Comparison of ENCODE assay signal across 8 cellular contexts in the genomic region with DNA sequence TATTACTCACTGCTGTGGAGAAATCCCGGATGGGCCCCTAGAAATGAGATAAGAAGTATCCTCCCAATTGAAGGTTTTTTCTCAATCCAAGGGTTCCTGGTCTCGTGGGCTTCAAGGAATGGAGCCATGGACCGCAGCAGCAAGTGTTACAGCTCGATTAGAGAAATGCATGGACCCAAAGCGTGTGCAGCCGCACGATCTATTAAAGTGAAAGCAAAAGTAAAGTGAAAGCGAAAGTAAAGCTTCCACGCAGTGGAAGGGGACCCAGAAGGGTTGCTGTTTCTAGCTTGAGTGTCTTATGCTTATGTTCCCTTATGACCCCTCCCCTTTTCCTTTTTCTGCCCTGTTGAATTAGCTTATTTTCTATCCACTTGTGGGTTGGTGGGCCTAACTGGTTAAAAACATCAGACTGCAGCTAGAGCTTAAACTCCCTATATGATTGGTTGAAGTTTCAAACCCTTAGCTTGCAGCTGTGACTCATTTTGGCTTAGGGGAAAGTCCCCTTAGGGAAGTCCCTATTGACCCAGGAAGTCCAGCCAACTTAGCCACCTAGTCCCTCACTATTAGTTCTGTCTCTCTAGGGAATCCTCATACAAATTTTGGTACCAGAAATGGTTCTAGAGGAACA.
DNase-seq lines count a peak whose midpoint lies in the region; ATAC-seq and TF ChIP-seq lines count a peak whose summit lies in the region.

No MANE protein-coding gene starts in this region.

- 75 to 89% methylated on average over 8 to 9 of the region's 9 CpGs for WGBS in gastroesophageal sphincter (ENCODE audit: low coverage in 1 of 2), 2 donors
- WGBS in aorta, 2 donors, result 80 to 85% methylated on average over 9 of the region's 9 CpGs

- H3K27me3 ChIP-seq in CD4-positive, alpha-beta T cell (ENCODE audit: control insufficient read depth, insufficient read depth, low read length), result no peaks in the 10 kb centered on the region
- H3K27me3 ChIP-seq in gastroesophageal sphincter (no peaks in the 10 kb centered on the region), aorta (ENCODE audit: control insufficient read depth in 1 of 2, insufficient read depth in 2 of 2, low read length in 1 of 2) (no peaks in the 10 kb centered on the region)

- TF ChIP-seq EP300 in gastroesophageal sphincter (IDR thresholded peaks at IDR 0.05), result no peak

- intact Hi-C loops in CD4-positive, alpha-beta T cell (cut with DNase I, micrococcal nuclease), result no loop called here
- intact Hi-C loops in activated CD4-positive, alpha-beta memory T cell treated with anti-CD3 and anti-CD28 coated beads for 36 hours (cut with micrococcal nuclease), result loop anchor here (1.0 to 2.0 kb wide), 2 partner anchors 15 to 48 kb away; no protein-coding TSS in a partner anchor
- intact Hi-C loops in aorta (cut with DNase I), result no loop called here

- peak overlapping the region; percentile 54 for H3K27ac ChIP-seq in CD4-positive, alpha-beta T cell (ENCODE audit: low read depth, low read length)
- peak overlapping the region in 3 of 4 donors; percentile 41 to 61 (median 57) for H3K27ac ChIP-seq in gastroesophageal sphincter
- no peak overlapping the region for H3K27ac ChIP-seq in aorta (ENCODE audit: low read depth in 1 of 2, low read length in 2 of 2)

- H3K27me3 Mint-ChIP-seq in CD4-positive, alpha-beta T cell, result no peaks in the 10 kb centered on the region
- no peaks in the 10 kb centered on the region for H3K27me3 Mint-ChIP-seq in activated CD4-positive, alpha-beta memory T cell treated with anti-CD3 and anti-CD28 coated beads for 36 hours

- POLR2A ChIA-PET in CD4-positive, alpha-beta T cell (lab: Charles Lee), result interaction anchor here (1.1 to 2.0 kb wide), 5 partner anchors 8 to 17 kb away, joined by 3 to 7 read pairs (median 4); no protein-coding TSS in a partner anchor
- POLR2A ChIA-PET in activated CD4-positive, alpha-beta memory T cell treated with anti-CD3 and anti-CD28 coated beads for 36 hours (lab: Charles Lee), result interaction anchor here (0.9 kb wide), 1 partner anchor 16 kb away, joined by 3 read pairs; no protein-coding TSS in a partner anchor

- peak in 5 of 10 experiments; percentile 10 to 24 (median 15) for DNase-seq in CD4-positive, alpha-beta T cell
- DNase-seq in NCI-H226, result peak; percentile 36
- DNase-seq in activated CD4-positive, alpha-beta memory T cell treated with anti-CD3 and anti-CD28 coated beads for 36 hours, result peak; percentile 49
- DNase-seq in stimulated activated CD4-positive, alpha-beta T cell treated with anti-CD3 and anti-CD28 coated beads, Interleukin-12 subunit alpha, Interleukin-12 subunit beta, amount 100 ng/mL, for 48 hours (ENCODE audit: low read depth in 2 of 3, low spot score in 1 of 3), result peak in 2 of 3 donors; percentile 16 to 39
- DNase-seq in aorta, result no peak

- TF ChIP-seq POLR2A in GM19099 (IDR thresholded peaks at IDR 0.05; ENCODE audit: extremely low read depth, insufficient read length, low read depth), result peak; percentile 46
- no peak for TF ChIP-seq POLR2A in gastroesophageal sphincter (IDR thresholded peaks at IDR 0.05)

- no peaks in the 10 kb centered on the region for H3K9me3 Mint-ChIP-seq in CD4-positive, alpha-beta T cell
- H3K9me3 Mint-ChIP-seq in activated CD4-positive, alpha-beta memory T cell treated with anti-CD3 and anti-CD28 coated beads for 36 hours, result peaks cover 9% of the 10 kb centered on the region

- TF ChIP-seq CTCF in CD4-positive, alpha-beta T cell (IDR thresholded peaks at IDR 0.05), result no peak
- TF ChIP-seq CTCF in gastroesophageal sphincter (IDR thresholded peaks at IDR 0.05), result no peak

- peak overlapping the region; percentile 35 to 45 for H3K4me3 ChIP-seq in gastroesophageal sphincter
- H3K4me3 ChIP-seq in aorta (ENCODE audit: low read length in 2 of 2), result no peak overlapping the region

- peaks cover 55% of the 10 kb centered on the region for H3K4me1 Mint-ChIP-seq in CD4-positive, alpha-beta T cell (ENCODE audit: low read depth)
- peaks cover 57% of the 10 kb centered on the region for H3K4me1 Mint-ChIP-seq in activated CD4-positive, alpha-beta memory T cell treated with anti-CD3 and anti-CD28 coated beads for 36 hours (ENCODE audit: low read depth)

- no peaks in the 10 kb centered on the region for H3K4me1 ChIP-seq in gastroesophageal sphincter
- no peaks in the 10 kb centered on the region for H3K4me1 ChIP-seq in aorta (ENCODE audit: control insufficient read depth in 1 of 2, insufficient read depth in 2 of 2, low read length in 2 of 2)

- H3K4me3 Mint-ChIP-seq in CD4-positive, alpha-beta T cell, result peak overlapping the region; percentile 91
- peak overlapping the region; percentile 85 for H3K4me3 Mint-ChIP-seq in activated CD4-positive, alpha-beta memory T cell treated with anti-CD3 and anti-CD28 coated beads for 36 hours

- H3K36me3 ChIP-seq in gastroesophageal sphincter (no peaks in the 10 kb centered on the region), aorta (ENCODE audit: control insufficient read depth in 1 of 2, insufficient read depth in 2 of 2, low read length in 1 of 2) (no peaks in the 10 kb centered on the region)

- CTCF ChIA-PET in CD4-positive, alpha-beta T cell (lab: Charles Lee), result no interaction called here
- CTCF ChIA-PET in activated CD4-positive, alpha-beta memory T cell treated with anti-CD3 and anti-CD28 coated beads for 36 hours (lab: Charles Lee), result no interaction called here

- H3K9me3 ChIP-seq in CD4-positive, alpha-beta T cell (ENCODE audit: control insufficient read depth, low read length), result no peaks in the 10 kb centered on the region
- H3K9me3 ChIP-seq in gastroesophageal sphincter, result no peaks in the 10 kb centered on the region
- H3K9me3 ChIP-seq in aorta (ENCODE audit: control insufficient read depth, low read length), result no peaks in the 10 kb centered on the region

- H3K36me3 Mint-ChIP-seq in CD4-positive, alpha-beta T cell (ENCODE audit: low read depth), result peaks cover 23% of the 10 kb centered on the region
- H3K36me3 Mint-ChIP-seq in activated CD4-positive, alpha-beta memory T cell treated with anti-CD3 and anti-CD28 coated beads for 36 hours, result peaks cover 5% of the 10 kb centered on the region

- peak overlapping the region; percentile 93 for H3K27ac Mint-ChIP-seq in CD4-positive, alpha-beta T cell
- H3K27ac Mint-ChIP-seq in activated CD4-positive, alpha-beta memory T cell treated with anti-CD3 and anti-CD28 coated beads for 36 hours, result peak overlapping the region; percentile 84

- ATAC-seq in CD4-positive, alpha-beta T cell (ENCODE audit: poor library complexity), result peak; percentile 81
- ATAC-seq in HG03159 (IDR thresholded peaks at IDR 0.05; ENCODE audit: unreplicated experiment) (peak; percentile 81), gastroesophageal sphincter (peak; percentile 53), aorta (ENCODE audit: low FRiP score) (no peak)

Comparison
In these comparisons a context has a peak if more than half of its experiments do, and no peak if none do; other contexts are left out.
1. DNase-seq: peak in NCI-H226 (single experiment), activated CD4-positive, alpha-beta memory T cell treated with anti-CD3 and anti-CD28 coated beads for 36 hours (single experiment) and stimulated activated CD4-positive, alpha-beta T cell treated with anti-CD3 and anti-CD28 coated beads, Interleukin-12 subunit alpha, Interleukin-12 subunit beta, amount 100 ng/mL, for 48 hours (2 of 3); none in aorta (0 of 2).
2. H3K27ac ChIP-seq: peak in CD4-positive, alpha-beta T cell (single experiment) and gastroesophageal sphincter (3 of 4); none in aorta (0 of 2).
3. H3K4me3 ChIP-seq: peak in gastroesophageal sphincter (2 of 2); none in aorta (0 of 2).